In genomic region chr20:33373735-33374605, GRCh38 we compare ENCODE assay signal across 1 cellular context.
TF ChIP-seq lines count a peak whose summit lies in the region.

No MANE protein-coding gene starts in this region.

TF ChIP-seq in HepG2, 621 proteins besides CTCF, POLR2A, EP300 and RAD21 (continued from another document and continues in another):
- no peak for TF ChIP-seq NR3C1 (CRISPR knock-in tag; IDR thresholded peaks at IDR 0.05)
- peak; percentile 89 for TF ChIP-seq NR2F2 (IDR thresholded peaks at IDR 0.05; ENCODE audit: borderline replicate concordance, low read depth)
- peak; percentile 99 for TF ChIP-seq PAXIP1 (CRISPR knock-in tag; conservative IDR thresholded peaks at IDR 0.05)
- TF ChIP-seq ZNF761 (CRISPR knock-in tag; conservative IDR thresholded peaks at IDR 0.05): no peak
- no peak; the same call in 1 of the 2 replicates for TF ChIP-seq NR1H2 (CRISPR knock-in tag; IDR thresholded peaks at IDR 0.05; ENCODE audit: borderline replicate concordance, low read depth)
- peak; percentile 87 for TF ChIP-seq KDM2A (CRISPR knock-in tag; IDR thresholded peaks at IDR 0.05; ENCODE audit: borderline replicate concordance, low read depth)
- TF ChIP-seq ZNF33A (CRISPR knock-in tag; IDR thresholded peaks at IDR 0.05; ENCODE audit: borderline replicate concordance): no peak
- peak; percentile 70 for TF ChIP-seq ZNF18 (CRISPR knock-in tag; IDR thresholded peaks at IDR 0.05; ENCODE audit: insufficient replicate concordance)
- peak; percentile 98 for TF ChIP-seq ZNF792 (CRISPR knock-in tag; IDR thresholded peaks at IDR 0.05)
- TF ChIP-seq RFX1 (IDR thresholded peaks at IDR 0.05): peak; percentile 59; the same call in 1 of the 2 replicates
- no peak for TF ChIP-seq ZNF737 (CRISPR knock-in tag; IDR thresholded peaks at IDR 0.05; ENCODE audit: borderline replicate concordance)
- TF ChIP-seq ZNF547 (CRISPR knock-in tag; IDR thresholded peaks at IDR 0.05): no peak; the same call in 1 of the 2 replicates
- TF ChIP-seq GABPB1 (CRISPR knock-in tag; IDR thresholded peaks at IDR 0.05): peak; percentile 48; the same call in 1 of the 2 replicates
- no peak for TF ChIP-seq ZNF678 (CRISPR knock-in tag; IDR thresholded peaks at IDR 0.05)
- peak; percentile 85; the same call in 1 of the 2 replicates for TF ChIP-seq HMG20B (CRISPR knock-in tag; conservative IDR thresholded peaks at IDR 0.05)
- TF ChIP-seq ZMYM3 (CRISPR knock-in tag; IDR thresholded peaks at IDR 0.05): peak; percentile 98
- TF ChIP-seq E2F5 (CRISPR knock-in tag; conservative IDR thresholded peaks at IDR 0.05): no peak
- no peak for TF ChIP-seq ZNF557 (CRISPR knock-in tag; IDR thresholded peaks at IDR 0.05)
- TF ChIP-seq PAWR (CRISPR knock-in tag; IDR thresholded peaks at IDR 0.05; ENCODE audit: borderline replicate concordance): no peak
- TF ChIP-seq ZNF619 (CRISPR knock-in tag; IDR thresholded peaks at IDR 0.05): no peak
- TF ChIP-seq MYC (CRISPR knock-in tag; IDR thresholded peaks at IDR 0.05; ENCODE audit: borderline replicate concordance): peak; percentile 88
- peak; percentile 90; the same call in 1 of the 2 replicates for TF ChIP-seq ZNF816 (CRISPR knock-in tag; IDR thresholded peaks at IDR 0.05; ENCODE audit: borderline replicate concordance)
- TF ChIP-seq ZNF878 (CRISPR knock-in tag; IDR thresholded peaks at IDR 0.05): peak; percentile 97
- TF ChIP-seq ZNF367 (CRISPR knock-in tag; IDR thresholded peaks at IDR 0.05; ENCODE audit: borderline replicate concordance): no peak
- TF ChIP-seq PRPF4 (IDR thresholded peaks at IDR 0.05; ENCODE audit: low read depth, low read length, poor library complexity, severe bottlenecking): no peak
- no peak for TF ChIP-seq DBP (CRISPR knock-in tag; IDR thresholded peaks at IDR 0.05; ENCODE audit: not compliant biosample characterization)
- peak; percentile 93 for TF ChIP-seq ZBTB37 (CRISPR knock-in tag; IDR thresholded peaks at IDR 0.05)
- no peak for TF ChIP-seq ZFP90 (CRISPR knock-in tag; IDR thresholded peaks at IDR 0.05; ENCODE audit: borderline replicate concordance)
- TF ChIP-seq ZNF121 (CRISPR knock-in tag; IDR thresholded peaks at IDR 0.05): peak; percentile 75; the same call in 1 of the 2 replicates
- TF ChIP-seq SRSF4 (IDR thresholded peaks at IDR 0.05; ENCODE audit: low read depth, low read length, poor library complexity, severe bottlenecking): no peak
- no peak for TF ChIP-seq ZNF282 (IDR thresholded peaks at IDR 0.05; ENCODE audit: partially characterized antibody)
- peak; percentile 71 for TF ChIP-seq BRF2 (CRISPR knock-in tag; IDR thresholded peaks at IDR 0.05)
- 0 out of 2 replicates have a peak, but pooled peaks have one; percentile 68 for TF ChIP-seq BRCA1 (CRISPR knock-in tag; IDR thresholded peaks at IDR 0.05)
- no peak for TF ChIP-seq ZNF260 (CRISPR knock-in tag; IDR thresholded peaks at IDR 0.05; ENCODE audit: borderline replicate concordance, low read depth)
- no peak for TF ChIP-seq ZNF180 (CRISPR knock-in tag; IDR thresholded peaks at IDR 0.05; ENCODE audit: borderline replicate concordance, low read depth)
- peak; percentile 34; the same call in 1 of the 2 replicates for TF ChIP-seq ZNF337 (CRISPR knock-in tag; IDR thresholded peaks at IDR 0.05; ENCODE audit: borderline replicate concordance, low read depth)
- no peak for TF ChIP-seq NONO (IDR thresholded peaks at IDR 0.05)
- TF ChIP-seq NONO (CRISPR knock-in tag; conservative IDR thresholded peaks at IDR 0.05): peak; percentile 37; the same call in 1 of the 2 replicates
- TF ChIP-seq HDAC2 (CRISPR knock-in tag; IDR thresholded peaks at IDR 0.05): peak; percentile 99
- TF ChIP-seq ZNF564 (CRISPR knock-in tag; IDR thresholded peaks at IDR 0.05): no peak
- TF ChIP-seq NAIF1 (CRISPR knock-in tag; IDR thresholded peaks at IDR 0.05; ENCODE audit: borderline replicate concordance): no peak; the same call in 1 of the 2 replicates
- peak; percentile 82 for TF ChIP-seq TCF7 (IDR thresholded peaks at IDR 0.05; ENCODE audit: low read depth)
- TF ChIP-seq ZFYVE20 (CRISPR knock-in tag; IDR thresholded peaks at IDR 0.05; ENCODE audit: borderline replicate concordance, low read depth): no peak
- peak; percentile 99 for TF ChIP-seq FOXA3 (CRISPR knock-in tag; IDR thresholded peaks at IDR 0.05)
- peak; percentile 78; the same call in 1 of the 2 replicates for TF ChIP-seq ZNF335 (CRISPR knock-in tag; IDR thresholded peaks at IDR 0.05)
- peak; percentile 98 for TF ChIP-seq HIVEP1 (CRISPR knock-in tag; IDR thresholded peaks at IDR 0.05)
- TF ChIP-seq THAP11 (CRISPR knock-in tag; IDR thresholded peaks at IDR 0.05): peak; percentile 86
- TF ChIP-seq ZNF549 (CRISPR knock-in tag; IDR thresholded peaks at IDR 0.05): no peak
- peak; percentile 76 for TF ChIP-seq SOX13 (IDR thresholded peaks at IDR 0.05)
- TF ChIP-seq SOX13 (CRISPR knock-in tag; conservative IDR thresholded peaks at IDR 0.05 in 1 of 2, IDR thresholded peaks at IDR 0.05 in 1 of 2): peak in 1 of 2 experiments; percentile 95; a peak in 2 of 4 replicates
- peak; percentile 19; the same call in 1 of the 2 replicates for TF ChIP-seq ZHX1 (CRISPR knock-in tag; IDR thresholded peaks at IDR 0.05; ENCODE audit: low read depth)
- TF ChIP-seq CREBL2 (CRISPR knock-in tag; IDR thresholded peaks at IDR 0.05; ENCODE audit: borderline replicate concordance): no peak
- TF ChIP-seq GABPA (IDR thresholded peaks at IDR 0.05; ENCODE audit: low read depth, low read length): no peak
- TF ChIP-seq GABPA (CRISPR knock-in tag; IDR thresholded peaks at IDR 0.05; ENCODE audit: low read depth): peak; percentile 79
- peak; percentile 76 for TF ChIP-seq DMAP1 (CRISPR knock-in tag; IDR thresholded peaks at IDR 0.05)
- TF ChIP-seq ZNF781 (CRISPR knock-in tag; IDR thresholded peaks at IDR 0.05; ENCODE audit: borderline replicate concordance, not compliant biosample characterization): peak; percentile 92
- TF ChIP-seq YEATS4 (CRISPR knock-in tag; IDR thresholded peaks at IDR 0.05; ENCODE audit: borderline replicate concordance): no peak; the same call in 1 of the 2 replicates
- TF ChIP-seq ZNF782 (CRISPR knock-in tag; IDR thresholded peaks at IDR 0.05; ENCODE audit: borderline replicate concordance): no peak
- peak; percentile 92 for TF ChIP-seq ZNF292 (CRISPR knock-in tag; IDR thresholded peaks at IDR 0.05; ENCODE audit: borderline replicate concordance, low read depth)
- no peak for TF ChIP-seq GMEB2 (CRISPR knock-in tag; IDR thresholded peaks at IDR 0.05; ENCODE audit: low read depth)
- peak; percentile 85 for TF ChIP-seq CREM (IDR thresholded peaks at IDR 0.05)
- TF ChIP-seq CREM (CRISPR knock-in tag; IDR thresholded peaks at IDR 0.05): no peak
